10 cellular contexts compared by ENCODE assay signal in the genomic region with DNA sequence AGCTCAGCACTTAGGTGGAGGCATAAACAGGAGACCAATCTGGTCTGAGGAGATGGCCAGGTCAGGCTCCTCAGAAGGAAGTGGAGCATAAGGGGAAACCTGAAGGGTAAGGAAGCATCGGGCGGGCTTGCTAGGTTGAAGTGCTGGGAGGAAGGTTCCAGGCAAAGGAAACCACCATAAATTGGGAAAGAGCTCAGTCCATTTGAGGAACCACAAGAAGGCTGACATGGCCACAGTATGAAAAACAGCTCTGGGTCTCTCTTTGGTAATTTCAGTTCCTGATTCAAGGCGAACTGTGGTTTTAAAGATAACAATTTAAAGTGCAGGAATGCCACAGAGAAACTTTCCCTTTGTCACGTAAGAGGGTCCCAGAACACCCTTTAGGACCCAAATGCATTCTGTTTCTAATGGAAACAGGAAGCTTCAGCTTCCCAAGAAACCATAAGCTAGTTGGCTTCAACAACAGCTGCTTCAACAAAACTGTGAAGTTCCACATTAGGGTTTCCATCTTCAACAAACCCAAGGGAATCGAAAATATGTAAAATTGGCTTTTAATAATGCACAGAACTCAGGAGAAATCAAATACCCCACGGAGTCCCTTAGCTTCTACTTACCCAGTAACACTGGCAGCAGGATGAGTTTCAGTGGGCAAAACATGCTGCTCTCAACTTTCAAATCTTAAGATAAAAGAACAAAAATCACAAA. TPM values are rescaled to one million over a fixed set of nuclear protein-coding genes. Genes with fewer than 3 reads are reported as not detected.
DNase-seq lines count a peak whose midpoint lies in the region; ATAC-seq lines count a peak whose summit lies in the region.
"Had no signal": no experiment of that assay in that cellular context is flagged by ENCODE, and none has a peak within 500 bp of the region (broad histone marks: within the 10 kb centered on the region; RNA-seq: fewer than 3 reads in every experiment).

No MANE protein-coding gene starts in this region.

- POLR2A ChIA-PET in activated CD4-positive, alpha-beta memory T cell treated with anti-CD3 and anti-CD28 coated beads, Interleukin-2, amount 10 ng/mL, durations not matched to agents 7 days and 5 days (lab: Charles Lee), result interaction anchor here (1.1 to 15.3 kb wide), 11 partner anchors 8 to 221 kb away, joined by 3 to 249 read pairs (median 4); a partner anchor contains a TSS

- H3K27ac Mint-ChIP-seq in activated CD4-positive, alpha-beta memory T cell treated with anti-CD3 and anti-CD28 coated beads, Interleukin-2, amount 10 ng/mL, durations not matched to agents 7 days and 5 days, result peak overlapping the region; percentile 94
- H3K27ac Mint-ChIP-seq in memory B cell, result no peak overlapping the region

- CTCF ChIA-PET in activated CD4-positive, alpha-beta memory T cell treated with anti-CD3 and anti-CD28 coated beads, Interleukin-2, amount 10 ng/mL, durations not matched to agents 7 days and 5 days (lab: Charles Lee), result interaction anchor here (0.5 to 4.5 kb wide), 10 partner anchors 8 to 887 kb away, joined by 3 to 47 read pairs (median 4); a partner anchor contains a TSS

- peaks cover 50% of the 10 kb centered on the region for H3K36me3 Mint-ChIP-seq in activated CD4-positive, alpha-beta memory T cell treated with anti-CD3 and anti-CD28 coated beads, Interleukin-2, amount 10 ng/mL, durations not matched to agents 7 days and 5 days (ENCODE audit: low read depth)
- H3K36me3 Mint-ChIP-seq in memory B cell, result no peaks in the 10 kb centered on the region

- peak; percentile 91 for ATAC-seq in memory B cell (ENCODE audit: low read depth)
- ATAC-seq in HG03439 (IDR thresholded peaks at IDR 0.05; ENCODE audit: unreplicated experiment), result no peak
- ATAC-seq in GM19467 (IDR thresholded peaks at IDR 0.05; ENCODE audit: unreplicated experiment), result no peak

- H3K27me3 Mint-ChIP-seq in activated CD4-positive, alpha-beta memory T cell treated with anti-CD3 and anti-CD28 coated beads, Interleukin-2, amount 10 ng/mL, durations not matched to agents 7 days and 5 days, result no peaks in the 10 kb centered on the region
- H3K27me3 Mint-ChIP-seq in memory B cell, result peaks cover 20% of the 10 kb centered on the region

- DNase-seq in G401 (ENCODE audit: low spot score), result peak; percentile 21
- peak; percentile 65 for DNase-seq in KG1 (lab: John Stamatoyannopoulos, UW)
- no peak for DNase-seq in activated CD4-positive, alpha-beta memory T cell treated with anti-CD3 and anti-CD28 coated beads, Interleukin-2, amount 10 ng/mL, durations not matched to agents 7 days and 5 days
- DNase-seq in memory B cell (ENCODE audit: low spot score in 2 of 2), result peak in 1 of 2 donors; percentile 28
- DNase-seq in stimulated activated CD4-positive, alpha-beta T cell treated with anti-CD3 and anti-CD28 coated beads, Interleukin-2, amount 100 ng/mL, for 48 hours, result no peak
- no peak for DNase-seq in NCI-H146 (lab: John Stamatoyannopoulos, UW)
- DNase-seq: NCI-H526 treated with DMSO at 0.1 percent for 48 hours had no signal

- H3K9me3 Mint-ChIP-seq in activated CD4-positive, alpha-beta memory T cell treated with anti-CD3 and anti-CD28 coated beads, Interleukin-2, amount 10 ng/mL, durations not matched to agents 7 days and 5 days, result no peaks in the 10 kb centered on the region
- no peaks in the 10 kb centered on the region for H3K9me3 Mint-ChIP-seq in memory B cell

- in situ Hi-C loops in G401 (cut with HindIII; ENCODE audit: low sequenced_read_pairs), result no loop called here

- peak overlapping the region; percentile 50 for H3K4me3 Mint-ChIP-seq in activated CD4-positive, alpha-beta memory T cell treated with anti-CD3 and anti-CD28 coated beads, Interleukin-2, amount 10 ng/mL, durations not matched to agents 7 days and 5 days
- peak overlapping the region; percentile 49 for H3K4me3 Mint-ChIP-seq in memory B cell

- peaks cover 85% of the 10 kb centered on the region for H3K4me1 Mint-ChIP-seq in activated CD4-positive, alpha-beta memory T cell treated with anti-CD3 and anti-CD28 coated beads, Interleukin-2, amount 10 ng/mL, durations not matched to agents 7 days and 5 days
- peaks cover 34% of the 10 kb centered on the region for H3K4me1 Mint-ChIP-seq in memory B cell

RNA-seq across cellular contexts. Expression of a gene that starts 10.4 kb away (rescaled TPM):
- total RNA-seq in G401 (2014; rRNA removed; shearing (Covaris generic)), result not detected in 2 replicates
- 100 to 1,000 TPM; 102 to 103 TPM for total RNA-seq in activated CD4-positive, alpha-beta memory T cell treated with anti-CD3 and anti-CD28 coated beads, Interleukin-2, amount 10 ng/mL, durations not matched to agents 7 days and 5 days

RNA-seq across cellular contexts. Expression of a gene that starts 37.8 kb away (rescaled TPM):
- total RNA-seq in G401 (2014; rRNA removed; shearing (Covaris generic)), result not detected in 2 replicates
- total RNA-seq in activated CD4-positive, alpha-beta memory T cell treated with anti-CD3 and anti-CD28 coated beads, Interleukin-2, amount 10 ng/mL, durations not matched to agents 7 days and 5 days, result 10 to 100 TPM; 34.0 to 34.9 TPM

RNA-seq across cellular contexts. Expression of a gene that starts 37.9 kb away (rescaled TPM):
- total RNA-seq in G401 (2014; rRNA removed; shearing (Covaris generic)), result 0.10 TPM in 1 of 2 replicates, not detected in the other
- total RNA-seq in activated CD4-positive, alpha-beta memory T cell treated with anti-CD3 and anti-CD28 coated beads, Interleukin-2, amount 10 ng/mL, durations not matched to agents 7 days and 5 days, result not detected
- total RNA-seq: dermis microvascular lymphatic vessel endothelial cell had no signal

RNA-seq across cellular contexts. Expression of a gene that starts 49.7 kb away (rescaled TPM):
- not detected in 2 replicates for total RNA-seq in G401 (2014; rRNA removed; shearing (Covaris generic))
- total RNA-seq in activated CD4-positive, alpha-beta memory T cell treated with anti-CD3 and anti-CD28 coated beads, Interleukin-2, amount 10 ng/mL, durations not matched to agents 7 days and 5 days, result 1 to 10 TPM; 3.8 to 5.3 TPM

Comparison
In these comparisons a context has a peak if more than half of its experiments do, and no peak if none do; other contexts are left out.
1. DNase-seq: peak in G401 (single experiment) and KG1 (single experiment); none in activated CD4-positive, alpha-beta memory T cell treated with anti-CD3 and anti-CD28 coated beads, Interleukin-2, amount 10 ng/mL, durations not matched to agents 7 days and 5 days (single experiment), stimulated activated CD4-positive, alpha-beta T cell treated with anti-CD3 and anti-CD28 coated beads, Interleukin-2, amount 100 ng/mL, for 48 hours (0 of 2) and NCI-H146 (single experiment).
2. RNA of a gene that starts 10.4 kb away (total RNA-seq): 102 to 103 TPM in activated CD4-positive, alpha-beta memory T cell treated with anti-CD3 and anti-CD28 coated beads, Interleukin-2, amount 10 ng/mL, durations not matched to agents 7 days and 5 days; not detected in G401; every median in the first group is over 100 times any median in the second.
3. RNA of a gene that starts 37.8 kb away (total RNA-seq): 34.0 to 34.9 TPM in activated CD4-positive, alpha-beta memory T cell treated with anti-CD3 and anti-CD28 coated beads, Interleukin-2, amount 10 ng/mL, durations not matched to agents 7 days and 5 days; not detected in G401; every median in the first group is over 10 times any median in the second.